ENCODE assay signal across 27 cellular contexts in the genomic region with DNA sequence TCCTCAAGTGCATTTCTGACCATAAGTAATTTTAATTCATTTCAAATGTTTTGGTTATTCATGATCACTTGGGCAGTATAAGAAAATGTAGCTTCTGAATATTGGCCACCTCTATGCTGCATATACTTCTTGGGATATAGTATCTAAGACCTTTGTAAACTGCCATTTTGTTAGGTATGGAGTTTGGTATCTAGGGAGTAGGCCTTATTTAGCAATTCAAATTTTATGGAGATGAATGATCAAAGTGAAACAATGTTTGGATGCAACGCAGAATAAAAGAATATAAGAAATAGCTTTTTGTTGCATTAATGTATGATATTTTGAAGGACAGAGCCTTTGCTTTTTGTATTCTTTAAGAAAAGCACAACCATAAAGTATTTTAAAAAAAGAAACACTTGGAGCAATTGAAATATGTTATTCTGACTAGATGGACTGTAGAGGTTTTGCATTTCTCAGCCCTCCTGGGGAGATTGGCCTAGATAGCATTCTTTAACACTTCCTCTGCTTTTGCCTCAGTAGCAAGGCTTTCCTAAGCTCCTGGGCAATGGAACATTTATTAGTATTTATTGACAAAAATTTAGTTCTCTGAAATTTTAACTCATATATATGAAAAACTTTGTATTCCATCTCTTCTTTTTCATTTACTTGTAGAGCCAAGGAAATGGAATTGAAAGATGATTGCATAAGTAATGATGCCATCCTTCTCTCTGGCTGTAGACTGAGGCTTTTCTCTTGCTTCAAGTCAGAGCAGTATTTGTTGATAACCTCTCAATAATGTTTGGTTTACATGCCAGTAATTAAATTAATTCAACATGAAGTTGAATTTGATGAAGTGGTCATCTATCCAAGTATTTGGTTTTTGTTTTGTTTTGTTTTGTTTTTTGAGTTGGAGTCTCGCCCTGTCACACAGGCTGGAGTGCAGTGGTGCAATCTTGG.
DNase-seq lines count a peak whose midpoint lies in the region; ATAC-seq, FAIRE-seq and TF ChIP-seq lines count a peak whose summit lies in the region.
"Had no signal": no experiment of that assay in that cellular context is flagged by ENCODE, and none has a peak within 500 bp of the region (broad histone marks: within the 10 kb centered on the region; RNA-seq: fewer than 3 reads in every experiment).

No MANE protein-coding gene starts in this region.

- no peak for DNase-seq in HepG2 (ENCODE audit: low spot score)
- no peak for DNase-seq in right lobe of liver
- DNase-seq in adipocyte (ENCODE audit: low read depth): peak; percentile 43
- peak; percentile 36 for DNase-seq in fibroblast of peridontal ligament (ENCODE audit: extremely low read depth)
- no peak for DNase-seq in UCSD-AML1 (lab: John Stamatoyannopoulos, UW; ENCODE audit: unreplicated experiment)
- no peak for DNase-seq in NCI-H2081 treated with DMSO at 0.1 percent for 48 hours (lab: John Stamatoyannopoulos, UW)
- no peak for DNase-seq in DMS 273 treated with DMSO at 0.1 percent for 48 hours (lab: John Stamatoyannopoulos, UW)
- DNase-seq in uterus: no peak
- DNase-seq: activated CD4-positive, alpha-beta T cell treated with anti-CD3 and anti-CD28 coated beads for 4 hours; activated effector memory CD4-positive, alpha-beta T cell treated with anti-CD3 and anti-CD28 coated beads, Interleukin-2, amount 50 U/mL, for 16 hours; CD8-positive, alpha-beta T cell; colonic mucosa; DMS53; effector memory CD4-positive, alpha-beta T cell; GDM1; hippocampal formation; KBM-7; kidney; MG63; mucosa of descending colon; NCI-H1436; NCI-H446; NCI-H82 had no signal

- BruUV-seq in HepG2 (replicated peaks; lab: Mats Ljungman, UMichigan): TSS peak; percentile 18

- H3K9me3 ChIP-seq in HepG2 (ENCODE audit: low read length) (no peaks in the 10 kb centered on the region), right lobe of liver (no peaks in the 10 kb centered on the region), adipocyte (ENCODE audit: control insufficient read depth, low read length) (no peaks in the 10 kb centered on the region), uterus (no peaks in the 10 kb centered on the region)
- H3K9me3 ChIP-seq: colonic mucosa, MG63, mucosa of descending colon, vagina had no signal

- H3K27me3 ChIP-seq in HepG2 (ENCODE audit: control insufficient read depth in 1 of 2, insufficient read depth in 2 of 2, low read length in 2 of 2) (no peaks in the 10 kb centered on the region), right lobe of liver (no peaks in the 10 kb centered on the region), adipocyte (replicated peaks; ENCODE audit: control insufficient read depth, insufficient read depth, low read length) (no peaks in the 10 kb centered on the region), uterus (no peaks in the 10 kb centered on the region)
- H3K27me3 ChIP-seq: colonic mucosa, MG63, vagina had no signal

- no peak for TF ChIP-seq EP300 in HepG2 (IDR thresholded peaks at IDR 0.05; ENCODE audit: low read depth in 2 of 2, low read length in 2 of 2)
- no peak for TF ChIP-seq EP300 in HepG2 (CRISPR knock-in tag; IDR thresholded peaks at IDR 0.05; ENCODE audit: borderline replicate concordance)

- intact Hi-C loops in HepG2 (cut with micrococcal nuclease; ENCODE audit: unreplicated experiment) (no loop called here), right lobe of liver (cut with DNase I) (no loop called here), uterus (cut with DNase I; ENCODE audit: low total_unique reads) (no loop called here)

- H3K79me2 ChIP-seq in HepG2 (ENCODE audit: insufficient read depth, low read length): no peaks in the 10 kb centered on the region

- no peak for TF ChIP-seq RAD21 in HepG2 (CRISPR knock-in tag; IDR thresholded peaks at IDR 0.05)

- no peak for FAIRE-seq in HepG2 (lab: Jason Lieb, UNC)
- FAIRE-seq: kidney had no signal

- POLR2A ChIA-PET in HepG2 (lab: Yijun Ruan, JAX): no interaction called here

- in situ Hi-C loops in HepG2 (cut with HindIII; ENCODE audit: extremely low pct_ligation_motif_present, low pct_unique_long_range_greater_than_20kb): no loop called here

- H2AFZ ChIP-seq in HepG2 (ENCODE audit: low read length): no peak overlapping the region

- TF ChIP-seq POLR2A in HepG2 (IDR thresholded peaks at IDR 0.05; ENCODE audit: insufficient read depth in 1 of 2, low read depth in 2 of 2, low read length in 2 of 2) (no peak), right lobe of liver (IDR thresholded peaks at IDR 0.05) (no peak), uterus (IDR thresholded peaks at IDR 0.05) (no peak)

- H3K27ac ChIP-seq in HepG2 (ENCODE audit: extremely low read length, insufficient read depth, low read length) (no peak overlapping the region), right lobe of liver (no peak overlapping the region), uterus (no peak overlapping the region)
- H3K27ac ChIP-seq: colonic mucosa, RWPE1, skin epidermis, vagina had no signal

- H3K36me3 ChIP-seq in HepG2 (replicated peaks in 1 of 2; ENCODE audit: control insufficient read depth in 1 of 2, insufficient read depth in 2 of 2, low read length in 2 of 2) (peaks cover 3 to 22% of the 10 kb centered on the region in 2 experiments; a peak in 3 of 5 replicates), right lobe of liver (peaks cover 0 to 14% (median 4%) of the 10 kb centered on the region in 4 donors), adipocyte (ENCODE audit: control insufficient read depth, insufficient read depth, low read length, severe bottlenecking) (peaks cover 46% of the 10 kb centered on the region), uterus (no peaks in the 10 kb centered on the region)
- H3K36me3 ChIP-seq: colonic mucosa had no signal

- H3K4me1 ChIP-seq in HepG2 (ENCODE audit: insufficient read depth, low read length): no peaks in the 10 kb centered on the region
- H3K4me1 ChIP-seq in right lobe of liver: no peaks in the 10 kb centered on the region
- H3K4me1 ChIP-seq in adipocyte (ENCODE audit: control insufficient read depth, insufficient read depth, low read length): peaks cover 10% of the 10 kb centered on the region
- H3K4me1 ChIP-seq in uterus: no peaks in the 10 kb centered on the region
- H3K4me1 ChIP-seq: colonic mucosa, vagina had no signal

- 100% methylated on average over 2 of the region's 2 CpGs for WGBS in HepG2 (ENCODE audit: low lambda C conversion rate)
- 96% methylated on average over 2 of the region's 2 CpGs for WGBS in right lobe of liver (ENCODE audit: insufficient coverage, low coverage, low lambda C conversion rate, missing lambda C conversion rate)

- no peak overlapping the region for H3K4me2 ChIP-seq in HepG2 (ENCODE audit: low read depth, low read length)

- ATAC-seq in HepG2: no peak
- ATAC-seq in right lobe of liver: no peak
- ATAC-seq: CD8-positive, alpha-beta T cell; mucosa of descending colon; natural killer cell treated with Interleukin-12 subunit alpha and Interleukin-12 subunit beta and Interleukin-15 and Interleukin-18, amount 100 ng/mL, for 72 hours had no signal

- no peaks in the 10 kb centered on the region for H4K20me1 ChIP-seq in HepG2 (ENCODE audit: insufficient read depth, low read length)

- CTCF ChIA-PET in HepG2 (lab: Yijun Ruan, JAX; ENCODE audit: low intra/inter-chr PET ratio, low total read pairs): no interaction called here

- no peak for TF ChIP-seq CTCF in HepG2 (CRISPR knock-in tag; IDR thresholded peaks at IDR 0.05)
- TF ChIP-seq CTCF in right lobe of liver (IDR thresholded peaks at IDR 0.05): no peak
- TF ChIP-seq CTCF in uterus (IDR thresholded peaks at IDR 0.05): no peak

- no peak overlapping the region for H3K9ac ChIP-seq in HepG2 (ENCODE audit: insufficient read depth, low read depth, low read length)
- no peak overlapping the region for H3K9ac ChIP-seq in adipocyte (ENCODE audit: low read length)

- H3K4me3 ChIP-seq in HepG2 (replicated peaks in 1 of 3; ENCODE audit: insufficient read depth in 1 of 3, low read depth in 2 of 3, low read length in 3 of 3) (no peak overlapping the region), right lobe of liver (no peak overlapping the region), adipocyte (ENCODE audit: low read length) (no peak overlapping the region), uterus (no peak overlapping the region)
- H3K4me3 ChIP-seq: colonic mucosa, MG63, mucosa of descending colon, skin epidermis, vagina had no signal

TF ChIP-seq in HepG2, 621 proteins besides CTCF, POLR2A, EP300 and RAD21:
- TF ChIP-seq ZNF550 (CRISPR knock-in tag; IDR thresholded peaks at IDR 0.05; ENCODE audit: borderline replicate concordance) (no peak), TGIF2 (CRISPR knock-in tag; IDR thresholded peaks at IDR 0.05) (no peak), ZNF782 (CRISPR knock-in tag; IDR thresholded peaks at IDR 0.05; ENCODE audit: borderline replicate concordance) (no peak), ZNF253 (CRISPR knock-in tag; IDR thresholded peaks at IDR 0.05; ENCODE audit: borderline replicate concordance) (no peak), SP1 (IDR thresholded peaks at IDR 0.05) (no peak), SP1 (CRISPR knock-in tag; IDR thresholded peaks at IDR 0.05) (no peak), ZNF274 (CRISPR knock-in tag; IDR thresholded peaks at IDR 0.05) (no peak), TAF15 (IDR thresholded peaks at IDR 0.05; ENCODE audit: low read depth, low read length, poor library complexity, severe bottlenecking) (no peak)
- TF ChIP-seq, protein P1, sequence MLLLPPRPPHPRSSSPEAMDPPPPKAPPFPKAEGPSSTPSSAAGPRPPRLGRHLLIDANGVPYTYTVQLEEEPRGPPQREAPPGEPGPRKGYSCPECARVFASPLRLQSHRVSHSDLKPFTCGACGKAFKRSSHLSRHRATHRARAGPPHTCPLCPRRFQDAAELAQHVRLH (CRISPR knock-in tag; IDR thresholded peaks at IDR 0.05; ENCODE audit: borderline replicate concordance, low read depth): no peak
- TF ChIP-seq, protein P2, sequence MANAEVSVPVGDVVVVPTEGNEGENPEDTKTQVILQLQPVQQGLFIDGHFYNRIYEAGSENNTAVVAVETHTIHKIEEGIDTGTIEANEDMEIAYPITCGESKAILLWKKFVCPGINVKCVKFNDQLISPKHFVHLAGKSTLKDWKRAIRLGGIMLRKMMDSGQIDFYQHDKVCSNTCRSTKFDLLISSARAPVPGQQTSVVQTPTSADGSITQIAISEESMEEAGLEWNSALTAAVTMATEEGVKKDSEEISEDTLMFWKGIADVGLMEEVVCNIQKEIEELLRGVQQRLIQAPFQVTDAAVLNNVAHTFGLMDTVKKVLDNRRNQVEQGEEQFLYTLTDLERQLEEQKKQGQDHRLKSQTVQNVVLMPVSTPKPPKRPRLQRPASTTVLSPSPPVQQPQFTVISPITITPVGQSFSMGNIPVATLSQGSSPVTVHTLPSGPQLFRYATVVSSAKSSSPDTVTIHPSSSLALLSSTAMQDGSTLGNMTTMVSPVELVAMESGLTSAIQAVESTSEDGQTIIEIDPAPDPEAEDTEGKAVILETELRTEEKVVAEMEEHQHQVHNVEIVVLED (CRISPR knock-in tag; IDR thresholded peaks at IDR 0.05; ENCODE audit: borderline replicate concordance): no peak

Comparison
In these comparisons a context has a peak if more than half of its experiments do, and no peak if none do; other contexts are left out.
1. DNase-seq: peak in adipocyte (single experiment) and fibroblast of peridontal ligament (single experiment); none in HepG2 (single experiment), right lobe of liver (0 of 3), UCSD-AML1 (single experiment), NCI-H2081 treated with DMSO at 0.1 percent for 48 hours (single experiment), DMS 273 treated with DMSO at 0.1 percent for 48 hours (single experiment) and uterus (0 of 2).